Comparison of ENCODE assay signal across 24 cellular contexts in the genomic region with DNA sequence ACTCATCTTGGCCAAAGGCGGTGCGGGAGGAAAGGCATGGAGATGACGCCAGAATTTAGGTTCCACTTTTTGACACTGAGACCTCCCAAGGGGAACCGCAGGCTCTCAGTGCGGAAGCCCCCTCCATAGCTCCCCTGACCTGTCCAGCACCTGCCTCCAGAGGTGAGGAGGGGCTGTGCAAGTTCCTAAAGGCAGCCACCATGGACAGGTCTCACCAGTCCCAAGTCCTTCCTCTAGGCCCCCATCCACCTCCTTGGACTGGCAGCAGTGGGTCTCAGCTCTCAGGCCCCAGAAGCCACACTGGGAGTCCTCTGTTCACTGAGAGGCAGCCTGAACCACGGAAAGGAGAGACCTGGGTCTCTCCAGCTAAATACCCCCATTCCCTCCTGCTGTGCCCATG. TPM values are rescaled to one million over a fixed set of nuclear protein-coding genes. Genes with fewer than 3 reads are reported as not detected.
DNase-seq lines count a peak whose midpoint lies in the region; ATAC-seq and TF ChIP-seq lines count a peak whose summit lies in the region.
"Had no signal": no experiment of that assay in that cellular context is flagged by ENCODE, and none has a peak within 500 bp of the region (broad histone marks: within the 10 kb centered on the region; RNA-seq: fewer than 3 reads in every experiment).

No MANE protein-coding gene starts in this region.

- H3K36me3 Mint-ChIP-seq in endodermal cell (ENCODE audit: low read depth) (no peaks in the 10 kb centered on the region), nephron (ENCODE audit: low read depth) (no peaks in the 10 kb centered on the region)
- H3K36me3 Mint-ChIP-seq: CD14-positive monocyte; CD8-positive, alpha-beta memory T cell had no signal

- ATAC-seq in GM19324 (IDR thresholded peaks at IDR 0.05; ENCODE audit: low FRiP score, unreplicated experiment), result no peak
- ATAC-seq in HG02852 (IDR thresholded peaks at IDR 0.05; ENCODE audit: unreplicated experiment), result no peak
- ATAC-seq: A549 had no signal

- H3K27me3 ChIP-seq in endodermal cell (ENCODE audit: control insufficient read depth, insufficient read depth, low read length, poor library complexity, severe bottlenecking), result no peaks in the 10 kb centered on the region
- H3K27me3 ChIP-seq: BE2C; BLaER1 treated with 17β-estradiol and CSF1 and Interleukin-3, amounts not matched to agents 10 nM and 100 nM had no signal

- peaks cover 2% of the 10 kb centered on the region; the same call in 1 of the 2 replicates for H3K9me3 ChIP-seq in HEK293 (ENCODE audit: control insufficient read depth, insufficient read depth, low read depth, low read length)
- H3K9me3 ChIP-seq in endodermal cell (ENCODE audit: control insufficient read depth, low read length), result no peaks in the 10 kb centered on the region
- H3K9me3 ChIP-seq: A549; BE2C; BLaER1 treated with 17β-estradiol and CSF1 and Interleukin-3, amounts not matched to agents 10 nM and 100 nM; HAP-1 had no signal

- no peaks in the 10 kb centered on the region for H3K4me1 Mint-ChIP-seq in endodermal cell
- peaks cover 22% of the 10 kb centered on the region for H3K4me1 Mint-ChIP-seq in nephron
- H3K4me1 Mint-ChIP-seq: CD14-positive monocyte; CD8-positive, alpha-beta memory T cell had no signal

- H3K27ac Mint-ChIP-seq in endodermal cell (no peak overlapping the region), nephron (peak overlapping the region in 2 of 3 experiments; percentile 25 to 51)
- H3K27ac Mint-ChIP-seq: CD14-positive monocyte; CD4-positive, alpha-beta T cell; CD8-positive, alpha-beta memory T cell had no signal

- H3K9me3 Mint-ChIP-seq in endodermal cell (no peaks in the 10 kb centered on the region), nephron (no peaks in the 10 kb centered on the region)
- H3K9me3 Mint-ChIP-seq: CD4-positive, alpha-beta T cell; CD8-positive, alpha-beta memory T cell had no signal

- DNase-seq in ELF-1 (ENCODE audit: low read depth, low spot score) (peak; percentile 26), endodermal cell (peak; percentile 49), NCI-H226 (no peak), hypothalamus (lab: John Stamatoyannopoulos, UW) (no peak)
- DNase-seq: 8988T; ACHN; AML-193; BE2C; CD4-positive, alpha-beta T cell; CD8-positive, alpha-beta memory T cell; DMS 273 treated with DMSO at 0.1 percent for 48 hours; DMS79; EL; GF-D8; GM23248 had no signal

- no peak overlapping the region for H3K9ac ChIP-seq in endodermal cell (ENCODE audit: extremely low read depth, low read length, poor library complexity, severe bottlenecking)
- H3K9ac ChIP-seq: BLaER1 treated with 17β-estradiol and CSF1 and Interleukin-3, amounts not matched to agents 10 nM and 100 nM; GM23248 had no signal

- H3K27me3 Mint-ChIP-seq in endodermal cell (ENCODE audit: insufficient read depth), result no peaks in the 10 kb centered on the region
- peaks cover 9% of the 10 kb centered on the region for H3K27me3 Mint-ChIP-seq in nephron (ENCODE audit: low read depth)

- H3K4me3 Mint-ChIP-seq in endodermal cell (no peak overlapping the region), nephron (no peak overlapping the region)
- H3K4me3 Mint-ChIP-seq: CD14-positive monocyte; CD4-positive, alpha-beta T cell had no signal

- POLR2A ChIA-PET in HEK293 (lab: Yijun Ruan, JAX), result no interaction called here

- no peak overlapping the region for H3K27ac ChIP-seq in HEK293 (ENCODE audit: extremely low read depth, low read depth, low read length)
- no peak overlapping the region for H3K27ac ChIP-seq in endodermal cell (ENCODE audit: low read depth, low read length)
- H3K27ac ChIP-seq: A549; BLaER1 treated with 17β-estradiol and CSF1 and Interleukin-3, amounts not matched to agents 10 nM and 100 nM; GM23248 had no signal

- H3K36me3 ChIP-seq in HEK293 (ENCODE audit: control insufficient read depth in 2 of 2, insufficient read depth in 1 of 2, low read length in 2 of 2) (no peaks in the 10 kb centered on the region), endodermal cell (ENCODE audit: control insufficient read depth, insufficient read depth, low read length) (no peaks in the 10 kb centered on the region)
- H3K36me3 ChIP-seq: BE2C; BLaER1 treated with 17β-estradiol and CSF1 and Interleukin-3, amounts not matched to agents 10 nM and 100 nM; HAP-1 had no signal

- WGBS in endodermal cell (ENCODE audit: insufficient coverage in 1 of 2, insufficient read length in 1 of 2), 2 experiments, result 94 to 97% methylated on average over 3 to 6 of the region's 6 CpGs

- H3K4me1 ChIP-seq in HEK293 (ENCODE audit: control insufficient read depth, insufficient read depth, low read length) (peaks cover 13% of the 10 kb centered on the region), endodermal cell (ENCODE audit: control insufficient read depth, insufficient read depth, low read length) (no peaks in the 10 kb centered on the region)
- H3K4me1 ChIP-seq: A549, BE2C, HAP-1 had no signal

- no peak for TF ChIP-seq CTCF in HEK293 (tag by site-specific recombination; IDR thresholded peaks at IDR 0.05)
- TF ChIP-seq CTCF in endodermal cell (conservative IDR thresholded peaks at IDR 0.05), result peak; percentile 30
- no peak for TF ChIP-seq CTCF in nephron (IDR thresholded peaks at IDR 0.05; ENCODE audit: unreplicated experiment in 3 of 3)

- CTCF ChIA-PET in HEK293 (lab: Yijun Ruan, JAX), result no interaction called here

- H3K4me3 ChIP-seq in HEK293 (ENCODE audit: low read depth, low read length) (no peak overlapping the region), endodermal cell (ENCODE audit: low read length) (no peak overlapping the region)
- H3K4me3 ChIP-seq: A549; BLaER1 treated with 17β-estradiol and CSF1 and Interleukin-3, amounts not matched to agents 10 nM and 100 nM; GM23248; HAP-1 had no signal

TF ChIP-seq in HEK293, 187 proteins besides CTCF, POLR2A, EP300 and RAD21:
- TF ChIP-seq, protein P1, sequence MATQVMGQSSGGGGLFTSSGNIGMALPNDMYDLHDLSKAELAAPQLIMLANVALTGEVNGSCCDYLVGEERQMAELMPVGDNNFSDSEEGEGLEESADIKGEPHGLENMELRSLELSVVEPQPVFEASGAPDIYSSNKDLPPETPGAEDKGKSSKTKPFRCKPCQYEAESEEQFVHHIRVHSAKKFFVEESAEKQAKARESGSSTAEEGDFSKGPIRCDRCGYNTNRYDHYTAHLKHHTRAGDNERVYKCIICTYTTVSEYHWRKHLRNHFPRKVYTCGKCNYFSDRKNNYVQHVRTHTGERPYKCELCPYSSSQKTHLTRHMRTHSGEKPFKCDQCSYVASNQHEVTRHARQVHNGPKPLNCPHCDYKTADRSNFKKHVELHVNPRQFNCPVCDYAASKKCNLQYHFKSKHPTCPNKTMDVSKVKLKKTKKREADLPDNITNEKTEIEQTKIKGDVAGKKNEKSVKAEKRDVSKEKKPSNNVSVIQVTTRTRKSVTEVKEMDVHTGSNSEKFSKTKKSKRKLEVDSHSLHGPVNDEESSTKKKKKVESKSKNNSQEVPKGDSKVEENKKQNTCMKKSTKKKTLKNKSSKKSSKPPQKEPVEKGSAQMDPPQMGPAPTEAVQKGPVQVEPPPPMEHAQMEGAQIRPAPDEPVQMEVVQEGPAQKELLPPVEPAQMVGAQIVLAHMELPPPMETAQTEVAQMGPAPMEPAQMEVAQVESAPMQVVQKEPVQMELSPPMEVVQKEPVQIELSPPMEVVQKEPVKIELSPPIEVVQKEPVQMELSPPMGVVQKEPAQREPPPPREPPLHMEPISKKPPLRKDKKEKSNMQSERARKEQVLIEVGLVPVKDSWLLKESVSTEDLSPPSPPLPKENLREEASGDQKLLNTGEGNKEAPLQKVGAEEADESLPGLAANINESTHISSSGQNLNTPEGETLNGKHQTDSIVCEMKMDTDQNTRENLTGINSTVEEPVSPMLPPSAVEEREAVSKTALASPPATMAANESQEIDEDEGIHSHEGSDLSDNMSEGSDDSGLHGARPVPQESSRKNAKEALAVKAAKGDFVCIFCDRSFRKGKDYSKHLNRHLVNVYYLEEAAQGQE (tag by site-specific recombination; IDR thresholded peaks at IDR 0.05), result peak; percentile 91
- TF ChIP-seq ZIC2 (tag by site-specific recombination; IDR thresholded peaks at IDR 0.05), result peak; percentile 29; the same call in 1 of the 2 replicates
- no peak for TF ChIP-seq ZNF48 (tag by site-specific recombination; IDR thresholded peaks at IDR 0.05)
TF ChIP-seq in HEK293: peak in this region for 2.

RNA-seq across cellular contexts. Expression of a gene that starts 31.6 kb away (rescaled TPM):
- 1 to 10 TPM in 1 of 2 donors, under 1 TPM in 1; 0.84 to 2.1 TPM for total RNA-seq in endodermal cell
- 10.0 TPM for polyA plus RNA-seq in endodermal cell (2013, experiment 1 of 2)
- polyA plus RNA-seq in endodermal cell (2013, experiment 2 of 2), result 8.6 TPM
- total RNA-seq: G401 had no signal

Comparison
In these comparisons a context has a peak if more than half of its experiments do, and no peak if none do; other contexts are left out.
1. DNase-seq: peak in ELF-1 (single experiment) and endodermal cell (single experiment); none in NCI-H226 (single experiment) and hypothalamus (0 of 51).